In genomic region chr13:50322006-50322405, GRCh38 we compare ENCODE assay signal across 24 cellular contexts.
"Had no signal": no experiment of that assay in that cellular context is flagged by ENCODE, and none has a peak within 500 bp of the region (broad histone marks: within the 10 kb centered on the region; RNA-seq: fewer than 3 reads in every experiment).

No MANE protein-coding gene starts in this region.

- DNase-seq: activated CD4-positive, alpha-beta T cell treated with anti-CD3 and anti-CD28 coated beads for 36 hours; activated CD4-positive, alpha-beta T cell treated with anti-CD3 and anti-CD28 coated beads, Interleukin-2, amount 50 U/mL, for 4 hours; activated CD4-positive, CD25-positive, alpha-beta regulatory T cell; activated effector memory CD4-positive, alpha-beta T cell treated with Interleukin-2 at 50 U/mL for 16 hours; activated naive CD4-positive, alpha-beta T cell treated with anti-CD3 and anti-CD28 coated beads for 36 hours; activated naive CD8-positive, alpha-beta T cell treated with anti-CD3 and anti-CD28 coated beads for 36 hours; activated T-cell treated with anti-CD3 and anti-CD28 coated beads for 4 hours; adrenal gland; aorta; body of pancreas; dermis blood vessel endothelial cell; effector CD4-positive, alpha-beta T cell; esophagus squamous epithelium; foreskin melanocyte; left lung; lower lobe of right lung; mesenchymal stem cell; naive thymus-derived CD8-positive, alpha-beta T cell; nucleus accumbens; pancreas; retina; stimulated activated CD4-positive, alpha-beta T cell treated with anti-CD3 and anti-CD28 coated beads, Interleukin-12 subunit alpha, Interleukin-12 subunit beta, amount 100 ng/mL, for 4 hours; stimulated activated CD4-positive, alpha-beta T cell treated with anti-CD3 and anti-CD28 coated beads, Interleukin-4, amount 100 ng/mL, for 24 hours; uterus had no signal
